ENCODE assay signal across 8 cellular contexts in genomic region chr13:50080158-50080855, GRCh38.
DNase-seq lines count a peak whose midpoint lies in the region; ATAC-seq, FAIRE-seq and TF ChIP-seq lines count a peak whose summit lies in the region.

No MANE protein-coding gene starts in this region.

- H3K9me3 Mint-ChIP-seq in neural crest cell = no peaks in the 10 kb centered on the region

- peaks cover 59% of the 10 kb centered on the region for H3K4me1 Mint-ChIP-seq in neural crest cell

- no peak for FAIRE-seq in D721Med (lab: Jason Lieb, UNC)

- H3K27me3 Mint-ChIP-seq in neural crest cell (ENCODE audit: low read depth) = no peaks in the 10 kb centered on the region

- peak overlapping the region; percentile 100 for H3K4me3 Mint-ChIP-seq in neural crest cell

- TF ChIP-seq CTCF in neural crest cell (conservative IDR thresholded peaks at IDR 0.05) (no peak), D721Med (IDR thresholded peaks at IDR 0.05; ENCODE audit: insufficient read depth, missing control alignments) (no peak)

- H3K27ac Mint-ChIP-seq in neural crest cell (ENCODE audit: unreplicated experiment) = peak overlapping the region; percentile 99

- DNase-seq in NCI-H1105 treated with DMSO at 0.1 percent for 48 hours (lab: John Stamatoyannopoulos, UW) (peak; percentile 27), NCI-H1105 (lab: John Stamatoyannopoulos, UW) (no peak), NCI-H1694 treated with DMSO at 0.1 percent for 48 hours (lab: John Stamatoyannopoulos, UW) (peak; percentile 64), fibroblast of gingiva (ENCODE audit: low read depth) (peak; percentile 20), neural crest cell (ENCODE audit: low read depth, low spot score) (peak; percentile 12), D721Med (ENCODE audit: insufficient read length, low spot score) (no peak)
- peak; percentile 5 for DNase-seq in activated CD8-positive, alpha-beta memory T cell treated with anti-CD3 and anti-CD28 coated beads, Interleukin-2, amount 50 U/mL, for 1 hour (ENCODE audit: extremely low read depth)

- ATAC-seq in GM18909 (IDR thresholded peaks at IDR 0.05; ENCODE audit: poor library complexity, unreplicated experiment) = no peak

- peaks cover 3% of the 10 kb centered on the region for H3K36me3 Mint-ChIP-seq in neural crest cell (ENCODE audit: low read depth)

Comparison
In these comparisons a context has a peak if more than half of its experiments do, and no peak if none do; other contexts are left out.
1. DNase-seq: peak in NCI-H1105 treated with DMSO at 0.1 percent for 48 hours (single experiment), NCI-H1694 treated with DMSO at 0.1 percent for 48 hours (single experiment), activated CD8-positive, alpha-beta memory T cell treated with anti-CD3 and anti-CD28 coated beads, Interleukin-2, amount 50 U/mL, for 1 hour (single experiment), fibroblast of gingiva (single experiment) and neural crest cell (single experiment); none in NCI-H1105 (single experiment) and D721Med (single experiment).